1 cellular context compared by ENCODE assay signal in the genomic region with DNA sequence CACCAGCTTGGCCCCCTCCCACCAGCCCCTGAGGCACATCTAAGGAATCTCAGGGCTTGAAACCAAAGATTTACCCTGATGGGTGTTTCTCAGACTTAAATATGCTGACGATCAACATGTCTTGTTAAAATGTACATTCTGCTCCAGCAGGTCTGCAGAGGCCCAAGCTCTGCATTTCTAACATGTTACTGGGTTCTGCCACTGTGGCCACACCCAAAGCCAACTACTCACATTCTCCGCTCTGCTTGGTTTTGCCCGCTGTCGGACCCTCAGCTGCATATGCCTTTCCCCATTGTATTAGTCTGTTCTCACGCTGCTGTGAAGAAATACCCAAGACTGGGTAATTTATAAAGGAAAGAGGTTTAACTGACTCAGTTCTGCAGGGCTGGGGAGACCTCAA.
TF ChIP-seq lines count a peak whose summit lies in the region.

No MANE protein-coding gene starts in this region.

TF ChIP-seq in WTC11, 78 proteins besides CTCF, POLR2A, EP300 and RAD21 (continued from another document):
- TF ChIP-seq, protein P1, sequence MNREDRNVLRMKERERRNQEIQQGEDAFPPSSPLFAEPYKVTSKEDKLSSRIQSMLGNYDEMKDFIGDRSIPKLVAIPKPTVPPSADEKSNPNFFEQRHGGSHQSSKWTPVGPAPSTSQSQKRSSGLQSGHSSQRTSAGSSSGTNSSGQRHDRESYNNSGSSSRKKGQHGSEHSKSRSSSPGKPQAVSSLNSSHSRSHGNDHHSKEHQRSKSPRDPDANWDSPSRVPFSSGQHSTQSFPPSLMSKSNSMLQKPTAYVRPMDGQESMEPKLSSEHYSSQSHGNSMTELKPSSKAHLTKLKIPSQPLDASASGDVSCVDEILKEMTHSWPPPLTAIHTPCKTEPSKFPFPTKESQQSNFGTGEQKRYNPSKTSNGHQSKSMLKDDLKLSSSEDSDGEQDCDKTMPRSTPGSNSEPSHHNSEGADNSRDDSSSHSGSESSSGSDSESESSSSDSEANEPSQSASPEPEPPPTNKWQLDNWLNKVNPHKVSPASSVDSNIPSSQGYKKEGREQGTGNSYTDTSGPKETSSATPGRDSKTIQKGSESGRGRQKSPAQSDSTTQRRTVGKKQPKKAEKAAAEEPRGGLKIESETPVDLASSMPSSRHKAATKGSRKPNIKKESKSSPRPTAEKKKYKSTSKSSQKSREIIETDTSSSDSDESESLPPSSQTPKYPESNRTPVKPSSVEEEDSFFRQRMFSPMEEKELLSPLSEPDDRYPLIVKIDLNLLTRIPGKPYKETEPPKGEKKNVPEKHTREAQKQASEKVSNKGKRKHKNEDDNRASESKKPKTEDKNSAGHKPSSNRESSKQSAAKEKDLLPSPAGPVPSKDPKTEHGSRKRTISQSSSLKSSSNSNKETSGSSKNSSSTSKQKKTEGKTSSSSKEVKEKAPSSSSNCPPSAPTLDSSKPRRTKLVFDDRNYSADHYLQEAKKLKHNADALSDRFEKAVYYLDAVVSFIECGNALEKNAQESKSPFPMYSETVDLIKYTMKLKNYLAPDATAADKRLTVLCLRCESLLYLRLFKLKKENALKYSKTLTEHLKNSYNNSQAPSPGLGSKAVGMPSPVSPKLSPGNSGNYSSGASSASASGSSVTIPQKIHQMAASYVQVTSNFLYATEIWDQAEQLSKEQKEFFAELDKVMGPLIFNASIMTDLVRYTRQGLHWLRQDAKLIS (CRISPR knock-in tag; IDR thresholded peaks at IDR 0.05; ENCODE audit: borderline replicate concordance): no peak
- TF ChIP-seq FOXP1 (CRISPR knock-in tag; IDR thresholded peaks at IDR 0.05; ENCODE audit: borderline replicate concordance) (no peak), HMGA2 (CRISPR knock-in tag; IDR thresholded peaks at IDR 0.05) (no peak)
